9 cellular contexts compared by ENCODE assay signal in genomic region chrX:79161655-79162054, GRCh38. TPM values are rescaled to one million over a fixed set of nuclear protein-coding genes. Genes with fewer than 3 reads are reported as not detected.
DNase-seq lines count a peak whose midpoint lies in the region; ATAC-seq and TF ChIP-seq lines count a peak whose summit lies in the region.
"Had no signal": no experiment of that assay in that cellular context is flagged by ENCODE, and none has a peak within 500 bp of the region (broad histone marks: within the 10 kb centered on the region; RNA-seq: fewer than 3 reads in every experiment).

No MANE protein-coding gene starts in this region.

- no peaks in the 10 kb centered on the region for H3K27me3 ChIP-seq in H9 (ENCODE audit: insufficient read depth, low read length)
- H3K27me3 ChIP-seq in body of pancreas = no peaks in the 10 kb centered on the region

- H3K36me3 Mint-ChIP-seq in glutamatergic neuron (ENCODE audit: unreplicated experiment) (no peaks in the 10 kb centered on the region), H9 (ENCODE audit: insufficient read depth in 1 of 3, low read depth in 3 of 3) (no peaks in the 10 kb centered on the region; a peak in 3 of 7 replicates)

- H4K8ac ChIP-seq in H9 (replicated peaks; ENCODE audit: insufficient read length, low read depth, low read length) = no peak overlapping the region

- H3K23ac ChIP-seq in H9 (ENCODE audit: insufficient read length, low read depth, low read length) = no peak overlapping the region

- H3K9me3 Mint-ChIP-seq in glutamatergic neuron (ENCODE audit: unreplicated experiment) (peaks cover 1% of the 10 kb centered on the region), H9 (peaks cover 34 to 38% of the 10 kb centered on the region in 2 experiments)

- H2BK12ac ChIP-seq in H9 (ENCODE audit: insufficient read length, low read depth, low read length) = no peak overlapping the region

- WGBS in H9 (ENCODE audit: extremely low coverage, insufficient read length, low lambda C conversion rate) = no CpG with 5 or more reads among the region's 2 CpGs
- WGBS in body of pancreas, 2 donors = 46 to 70% methylated on average over 2 of the region's 2 CpGs

- no peaks in the 10 kb centered on the region for H3K79me2 ChIP-seq in H9 (ENCODE audit: insufficient read depth, low read length)

- no peaks in the 10 kb centered on the region for H3K79me1 ChIP-seq in H9 (ENCODE audit: insufficient read depth, low read depth, low read length, poor library complexity, severe bottlenecking)

- H2AFZ ChIP-seq in H9 (ENCODE audit: low read length) = no peak overlapping the region

- no peak overlapping the region for H3K4me2 ChIP-seq in H9 (ENCODE audit: insufficient read depth, insufficient read length, low read length)

- H3K27ac Mint-ChIP-seq in glutamatergic neuron (ENCODE audit: unreplicated experiment) (no peak overlapping the region), H9 (no peak overlapping the region)

- no peak overlapping the region for H3T11ph ChIP-seq in H9 (ENCODE audit: low read length)

- H3K27me3 Mint-ChIP-seq in glutamatergic neuron (ENCODE audit: unreplicated experiment) = no peaks in the 10 kb centered on the region
- no peaks in the 10 kb centered on the region for H3K27me3 Mint-ChIP-seq in H9 (ENCODE audit: low read depth)

- intact Hi-C loops in body of pancreas (cut with DNase I) = no loop called here

- no peak overlapping the region for H3K56ac ChIP-seq in H9 (ENCODE audit: insufficient read length, low read depth, low read length)

- no peak overlapping the region for H2BK120ac ChIP-seq in H9 (ENCODE audit: low read depth, low read length, poor library complexity, severe bottlenecking)

- H2BK5ac ChIP-seq in H9 (ENCODE audit: insufficient read length, low read length) = no peak overlapping the region

- H3K9me3 ChIP-seq in H9 (ENCODE audit: control insufficient read depth, low read depth, low read length) = peaks cover 10% of the 10 kb centered on the region
- H3K9me3 ChIP-seq in body of pancreas = no peaks in the 10 kb centered on the region

- no peaks in the 10 kb centered on the region for H3K4me1 ChIP-seq in H9 (ENCODE audit: insufficient read depth, low read length)
- H3K4me1 ChIP-seq in body of pancreas = no peaks in the 10 kb centered on the region

- H3K4me3 ChIP-seq in body of pancreas = no peak overlapping the region

- no peak overlapping the region for H3K14ac ChIP-seq in H9 (ENCODE audit: insufficient read depth, low read length)

- H3K23me2 ChIP-seq in H9 (ENCODE audit: insufficient read length, low read depth, low read length, poor library complexity, severe bottlenecking) = no peaks in the 10 kb centered on the region

- no peak overlapping the region for H2BK15ac ChIP-seq in H9 (ENCODE audit: low read depth, low read length)

- no peak overlapping the region for H4K5ac ChIP-seq in H9 (ENCODE audit: insufficient read length, low read depth, low read length)

- no peak overlapping the region for H4K91ac ChIP-seq in H9 (ENCODE audit: insufficient read length, low read depth, low read length)

- TF ChIP-seq POLR2A in erythroblast (IDR thresholded peaks at IDR 0.05; ENCODE audit: low read length) (no peak), body of pancreas (IDR thresholded peaks at IDR 0.05) (no peak)

- DNase-seq in OCI-M1 (lab: John Stamatoyannopoulos, UW) (peak; percentile 87), erythroblast (lab: John Stamatoyannopoulos, UW) (peak; percentile 9 to 20), glutamatergic neuron (no peak), H9 (no peak), body of pancreas (no peak)

- H3K36me3 ChIP-seq in body of pancreas (replicated peaks in 1 of 2; ENCODE audit: insufficient read depth in 1 of 2, low read depth in 2 of 2) = no peaks in the 10 kb centered on the region

- no peak overlapping the region for H3K18ac ChIP-seq in H9 (ENCODE audit: insufficient read length, low read depth, low read length)

- no peak overlapping the region for H2AK5ac ChIP-seq in H9 (ENCODE audit: insufficient read length, low read length)

- H2BK20ac ChIP-seq in H9 (ENCODE audit: low read depth, low read length, poor library complexity, severe bottlenecking) = no peak overlapping the region

- H3K9ac ChIP-seq in H9 (ENCODE audit: extremely low read depth, insufficient read length, low read length) = no peak overlapping the region

- peak; percentile 86 for ATAC-seq in GM18907 (IDR thresholded peaks at IDR 0.05; ENCODE audit: unreplicated experiment)
- peak; percentile 90 for ATAC-seq in HG02610 (IDR thresholded peaks at IDR 0.05; ENCODE audit: unreplicated experiment)
- no peak for ATAC-seq in body of pancreas
- ATAC-seq: Panc1 had no signal

- H3K4me1 Mint-ChIP-seq in glutamatergic neuron (ENCODE audit: low read depth, unreplicated experiment) (no peaks in the 10 kb centered on the region), H9 (no peaks in the 10 kb centered on the region)

- H3K4ac ChIP-seq in H9 (ENCODE audit: low read depth, low read length) = no peak overlapping the region

- TF ChIP-seq CTCF in glutamatergic neuron (IDR thresholded peaks at IDR 0.05; ENCODE audit: partially characterized antibody, unreplicated experiment) = no peak
- no peak for TF ChIP-seq CTCF in H9 (conservative IDR thresholded peaks at IDR 0.05)
- TF ChIP-seq CTCF in body of pancreas (IDR thresholded peaks at IDR 0.05) = no peak

- H3K4me3 Mint-ChIP-seq in glutamatergic neuron (ENCODE audit: unreplicated experiment) = no peak overlapping the region
- no peak overlapping the region for H3K4me3 Mint-ChIP-seq in H9

- no peaks in the 10 kb centered on the region for H4K20me1 ChIP-seq in H9 (ENCODE audit: control insufficient read depth, insufficient read depth, insufficient read length)

- no peak overlapping the region for H3K27ac ChIP-seq in H9 (ENCODE audit: insufficient read length, low read depth, low read length)
- no peak overlapping the region for H3K27ac ChIP-seq in body of pancreas

RNA-seq across cellular contexts. Expression of gene GPR174, which starts 17.2 kb away (rescaled TPM):
- total RNA-seq in glutamatergic neuron (ENCODE audit: unreplicated experiment) (not detected), H9 (2021) (not detected in 2 replicates), body of pancreas (under 1 TPM; 0.26 to 0.33 TPM)
- total RNA-seq: fibroblast of villous mesenchyme had no signal

Comparison
In these comparisons a context has a peak if more than half of its experiments do, and no peak if none do; other contexts are left out.
1. DNase-seq: peak in OCI-M1 (single experiment) and erythroblast (2 of 2); none in glutamatergic neuron (single experiment), H9 (single experiment) and body of pancreas (0 of 4).